In the genomic region with DNA sequence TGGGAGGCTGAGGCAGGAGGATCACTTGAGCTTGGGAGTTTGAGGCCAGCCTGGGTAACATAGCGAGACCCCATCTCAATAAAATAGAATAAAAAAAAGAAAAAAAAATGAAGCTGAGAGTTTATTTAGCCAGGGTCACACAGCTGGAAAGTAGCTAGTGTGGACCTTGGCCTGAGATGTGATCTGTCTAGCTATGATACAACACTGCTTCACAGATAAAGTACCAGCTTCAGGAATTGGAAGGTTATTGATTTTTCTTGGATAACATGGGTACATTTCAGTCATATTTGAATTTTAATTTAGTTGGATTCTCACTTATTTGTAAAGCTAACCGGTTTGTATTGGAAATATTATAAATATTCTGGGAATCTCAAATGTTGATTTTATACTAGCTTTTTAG, we compare ENCODE assay signal across 23 cellular contexts.
"Had no signal": no experiment of that assay in that cellular context is flagged by ENCODE, and none has a peak within 500 bp of the region (broad histone marks: within the 10 kb centered on the region; RNA-seq: fewer than 3 reads in every experiment).

No MANE protein-coding gene starts in this region.

- H3K27me3 Mint-ChIP-seq: activated CD4-positive, alpha-beta T cell treated with anti-CD3 and anti-CD28 coated beads, Interleukin-2, amount 10 ng/mL, durations not matched to agents 7 days and 5 days; activated naive CD4-positive, alpha-beta T cell treated with anti-CD3 and anti-CD28 coated beads, Interleukin-2, amount 10 ng/mL, durations not matched to agents 7 days and 5 days had no signal

- H3K9me3 ChIP-seq: breast epithelium, gastroesophageal sphincter, ovary, prostate gland, transverse colon had no signal

- ATAC-seq: gastroesophageal sphincter, left ventricle myocardium superior had no signal

- H3K9me3 Mint-ChIP-seq: activated naive CD4-positive, alpha-beta T cell treated with anti-CD3 and anti-CD28 coated beads, Interleukin-2, amount 10 ng/mL, durations not matched to agents 7 days and 5 days; T-helper 1 cell treated with Interleukin-12 subunit alpha and Interleukin-12 subunit beta and Interleukin-4 antibody, amounts not matched to agents 30 μg/mL and 1 μg/mL, for 36 hours had no signal

- H3K27ac Mint-ChIP-seq: activated CD4-positive, alpha-beta T cell treated with anti-CD3 and anti-CD28 coated beads, Interleukin-2, amount 10 ng/mL, durations not matched to agents 7 days and 5 days; activated naive CD4-positive, alpha-beta T cell treated with anti-CD3 and anti-CD28 coated beads, Interleukin-2, amount 10 ng/mL, durations not matched to agents 7 days and 5 days; T-helper 1 cell treated with Interleukin-12 subunit alpha and Interleukin-12 subunit beta and Interleukin-4 antibody, amounts not matched to agents 30 μg/mL and 1 μg/mL, for 36 hours had no signal

- H3K27ac ChIP-seq: breast epithelium, gastroesophageal sphincter, hepatocyte, ovary, prostate gland, transverse colon, VCaP had no signal

- H3K4me1 ChIP-seq: breast epithelium, prostate gland had no signal

- H3K27me3 ChIP-seq: breast epithelium, gastroesophageal sphincter, hepatocyte, ovary, transverse colon had no signal

- DNase-seq: activated CD4-positive, alpha-beta T cell treated with anti-CD3 and anti-CD28 coated beads, Interleukin-2, amount 10 ng/mL, durations not matched to agents 7 days and 5 days; activated CD8-positive, alpha-beta memory T cell treated with anti-CD3 and anti-CD28 coated beads, Interleukin-2, amount 50 U/mL, for 4 hours; activated gamma-delta T cell; activated naive CD4-positive, alpha-beta T cell treated with anti-CD3 and anti-CD28 coated beads, Interleukin-2, amount 10 ng/mL, durations not matched to agents 7 days and 5 days; activated T-cell treated with anti-CD3 and anti-CD28 coated beads, Interleukin-2, amount 50 U/mL, for 1 hour; amygdala; central memory CD4-positive, alpha-beta T cell; islet precursor cell; left ventricle myocardium superior; mammary epithelial cell; ovary; stimulated activated CD4-positive, alpha-beta T cell treated with anti-CD3 and anti-CD28 coated beads, Interleukin-1b, Interleukin-23, amount 100 ng/mL, for 48 hours; stimulated activated naive CD4-positive, alpha-beta T cell treated with Interleukin-2 at 50 U/mL for 16 hours; SW 1271; T-helper 9 cell; transverse colon had no signal

- H3K36me3 ChIP-seq: breast epithelium, ovary, prostate gland, transverse colon had no signal

- H3K4me3 Mint-ChIP-seq: activated CD4-positive, alpha-beta T cell treated with anti-CD3 and anti-CD28 coated beads, Interleukin-2, amount 10 ng/mL, durations not matched to agents 7 days and 5 days; activated naive CD4-positive, alpha-beta T cell treated with anti-CD3 and anti-CD28 coated beads, Interleukin-2, amount 10 ng/mL, durations not matched to agents 7 days and 5 days; T-helper 1 cell treated with Interleukin-12 subunit alpha and Interleukin-12 subunit beta and Interleukin-4 antibody, amounts not matched to agents 30 μg/mL and 1 μg/mL, for 36 hours had no signal

- H3K4me3 ChIP-seq: breast epithelium, gastroesophageal sphincter, hepatocyte, ovary, prostate gland, smooth muscle cell, transverse colon had no signal
